9 cellular contexts compared by ENCODE assay signal in genomic region chr12:3122841-3123678, GRCh38. TPM values are rescaled to one million over a fixed set of nuclear protein-coding genes. Genes with fewer than 3 reads are reported as not detected.
DNase-seq lines count a peak whose midpoint lies in the region; ATAC-seq and TF ChIP-seq lines count a peak whose summit lies in the region.
"Had no signal": no experiment of that assay in that cellular context is flagged by ENCODE, and none has a peak within 500 bp of the region (broad histone marks: within the 10 kb centered on the region; RNA-seq: fewer than 3 reads in every experiment).

No MANE protein-coding gene starts in this region.

- in situ Hi-C loops in astrocyte of the spinal cord (cut with HindIII; ENCODE audit: low sequenced_read_pairs) = no loop called here

- 81% methylated on average over 13 of the region's 13 CpGs for WGBS in hepatocyte (ENCODE audit: low lambda C conversion rate, missing lambda C conversion rate)

- TF ChIP-seq CTCF in astrocyte of the spinal cord (IDR thresholded peaks at IDR 0.05; ENCODE audit: low read depth, low read length) = peak; percentile 21
- no peak for TF ChIP-seq CTCF in right atrium auricular region (IDR thresholded peaks at IDR 0.05)
- TF ChIP-seq CTCF in thoracic aorta (IDR thresholded peaks at IDR 0.05) = no peak
- TF ChIP-seq CTCF in hepatocyte (IDR thresholded peaks at IDR 0.05; ENCODE audit: poor library complexity) = no peak

- peak; percentile 91 for DNase-seq in HT1080 (ENCODE audit: low read depth)
- peak; percentile 81 for DNase-seq in astrocyte of the spinal cord (ENCODE audit: low read depth, low spot score)
- DNase-seq in right atrium auricular region (ENCODE audit: low spot score) = peak; percentile 71
- DNase-seq in thoracic aorta (ENCODE audit: low spot score) = peak; percentile 49
- no peak for DNase-seq in HuH-7.5 (ENCODE audit: low spot score)
- no peak for DNase-seq in hepatocyte (ENCODE audit: low spot score)
- no peak for DNase-seq in mesenteric fat pad (ENCODE audit: low spot score)
- no peak for DNase-seq in Ammon's horn (ENCODE audit: low spot score)
- DNase-seq: RPMI8226 had no signal

- no peak for ATAC-seq in thoracic aorta (ENCODE audit: insufficient number of reproducible peaks, low FRiP score, low read depth)

- no peak overlapping the region for H2AFZ ChIP-seq in hepatocyte

- no peaks in the 10 kb centered on the region for H3K9me2 ChIP-seq in hepatocyte (replicated peaks; ENCODE audit: insufficient read depth)

- peak overlapping the region; percentile 86 for H3K27ac ChIP-seq in right atrium auricular region
- H3K27ac ChIP-seq in thoracic aorta = peak overlapping the region in 1 of 2 donors; percentile 35
- no peak overlapping the region for H3K27ac ChIP-seq in hepatocyte

- H3K4me3 ChIP-seq in astrocyte of the spinal cord (ENCODE audit: low read depth, low read length) = no peak overlapping the region
- no peak overlapping the region for H3K4me3 ChIP-seq in right atrium auricular region
- H3K4me3 ChIP-seq in thoracic aorta = no peak overlapping the region
- H3K4me3 ChIP-seq in hepatocyte = no peak overlapping the region

- H3K4me2 ChIP-seq in hepatocyte = no peak overlapping the region

- H3K36me3 ChIP-seq in right atrium auricular region = no peaks in the 10 kb centered on the region
- no peaks in the 10 kb centered on the region for H3K36me3 ChIP-seq in thoracic aorta
- no peaks in the 10 kb centered on the region for H3K36me3 ChIP-seq in hepatocyte (replicated peaks; ENCODE audit: insufficient read depth, low read depth)

- H3K27me3 ChIP-seq in right atrium auricular region (no peaks in the 10 kb centered on the region), thoracic aorta (replicated peaks; ENCODE audit: insufficient read depth) (no peaks in the 10 kb centered on the region), hepatocyte (no peaks in the 10 kb centered on the region)

- H3K79me2 ChIP-seq in hepatocyte = no peaks in the 10 kb centered on the region

- H3K9me3 ChIP-seq in right atrium auricular region (peaks cover 0 to 6% of the 10 kb centered on the region in 2 donors), thoracic aorta (peaks cover 7% of the 10 kb centered on the region), hepatocyte (ENCODE audit: low read depth) (no peaks in the 10 kb centered on the region)

- H3K4me1 ChIP-seq in right atrium auricular region = peaks cover 0 to 56% of the 10 kb centered on the region in 2 donors
- H3K4me1 ChIP-seq in thoracic aorta (ENCODE audit: control insufficient read depth in 1 of 2, low read depth in 2 of 2) = peaks cover 10 to 44% of the 10 kb centered on the region in 2 donors
- peaks cover 5% of the 10 kb centered on the region for H3K4me1 ChIP-seq in hepatocyte (ENCODE audit: insufficient read depth)

- H4K20me1 ChIP-seq in hepatocyte (ENCODE audit: insufficient read depth, poor library complexity, severe bottlenecking) = no peaks in the 10 kb centered on the region

RNA-seq across cellular contexts. Expression of gene TSPAN9, which starts 45.9 kb away (rescaled TPM):
- total RNA-seq in HT1080 (2014; rRNA removed; shearing (Covaris generic)) = 18.5 and 21.3 TPM in 2 replicates
- 20.5 and 27.7 TPM in 2 replicates for polyA plus RNA-seq in HT1080 (2015; cell fraction: cytosol; rRNA removed)
- polyA plus RNA-seq in HT1080 (2015; cell fraction: nucleus; rRNA removed) = 29.4 and 34.3 TPM in 2 replicates
- 100 to 1,000 TPM; 103 to 185 TPM for total RNA-seq in right atrium auricular region
- total RNA-seq in thoracic aorta = 10 to 100 TPM; 39.5 to 50.2 TPM
- total RNA-seq in hepatocyte = 35.3 and 38.6 TPM in 2 replicates
- 16.6 and 19.8 TPM in 2 replicates for polyA plus RNA-seq in hepatocyte
- total RNA-seq in mesenteric fat pad = 36.9 TPM

Comparison
In these comparisons a context has a peak if more than half of its experiments do, and no peak if none do; other contexts are left out.
1. DNase-seq: peak in HT1080 (single experiment), astrocyte of the spinal cord (single experiment), right atrium auricular region (single experiment) and thoracic aorta (single experiment); none in HuH-7.5 (single experiment), hepatocyte (single experiment), mesenteric fat pad (single experiment) and Ammon's horn (single experiment).